17 cellular contexts compared by ENCODE assay signal in genomic region chr2:165815299-165815698, GRCh38. TPM values are rescaled to one million over a fixed set of nuclear protein-coding genes. Genes with fewer than 3 reads are reported as not detected.
DNase-seq lines count a peak whose midpoint lies in the region; ATAC-seq, FAIRE-seq and TF ChIP-seq lines count a peak whose summit lies in the region.
"Had no signal": no experiment of that assay in that cellular context is flagged by ENCODE, and none has a peak within 500 bp of the region (broad histone marks: within the 10 kb centered on the region; RNA-seq: fewer than 3 reads in every experiment).

No MANE protein-coding gene starts in this region.

- H3K27me3 ChIP-seq in GM12878 (replicated peaks in 1 of 2; ENCODE audit: control insufficient read depth in 2 of 2, insufficient read depth in 2 of 2, low read length in 1 of 2), result no peaks in the 10 kb centered on the region
- H3K27me3 ChIP-seq: ovary had no signal

- H3K36me3 Mint-ChIP-seq in MCF 10A (ENCODE audit: insufficient read depth, unreplicated experiment), result no peaks in the 10 kb centered on the region

- H2AFZ ChIP-seq in GM12878 (ENCODE audit: control insufficient read depth, low read depth, low read length), result no peak overlapping the region

- SMC1A ChIA-PET in GM12878 (lab: Charles Lee; ENCODE audit: uncharacterized antibody, unreplicated experiment), result no interaction called here

- no peaks in the 10 kb centered on the region for H3K9me3 Mint-ChIP-seq in MCF 10A (ENCODE audit: unreplicated experiment)
- H3K9me3 Mint-ChIP-seq: effector memory CD8-positive, alpha-beta T cell had no signal

- no peaks in the 10 kb centered on the region for H3K4me1 Mint-ChIP-seq in MCF 10A (ENCODE audit: insufficient read depth, unreplicated experiment)
- H3K4me1 Mint-ChIP-seq: CD4-positive, alpha-beta memory T cell had no signal

- no peaks in the 10 kb centered on the region for H4K20me1 ChIP-seq in GM12878 (ENCODE audit: control insufficient read depth, insufficient read depth)

- no peak overlapping the region for H3K27ac Mint-ChIP-seq in MCF 10A (ENCODE audit: low read depth, unreplicated experiment)
- H3K27ac Mint-ChIP-seq: CD4-positive, alpha-beta memory T cell; effector memory CD8-positive, alpha-beta T cell had no signal

- no peak overlapping the region; the same call in 1 of the 2 replicates for H3K4me2 ChIP-seq in GM12878 (ENCODE audit: control insufficient read depth, insufficient read depth)

- no peak overlapping the region for H3K4me3 Mint-ChIP-seq in MCF 10A (ENCODE audit: unreplicated experiment)
- H3K4me3 Mint-ChIP-seq: CD4-positive, alpha-beta memory T cell; effector memory CD8-positive, alpha-beta T cell had no signal

- no peaks in the 10 kb centered on the region for H3K36me3 ChIP-seq in GM12878 (ENCODE audit: control insufficient read depth in 2 of 2, insufficient read depth in 2 of 2, low read length in 1 of 2)
- H3K36me3 ChIP-seq: ovary had no signal

- RAD21 ChIA-PET in GM12878 (lab: Charles Lee; ENCODE audit: unreplicated experiment), result interaction anchor here (0.7 kb wide), 1 partner anchor 59 kb away, joined by 3 read pairs; no protein-coding TSS in a partner anchor

- POLR2A ChIA-PET in GM12878 (lab: Charles Lee) (no interaction called here), MCF 10A (lab: Yijun Ruan, JAX) (no interaction called here)

- H3K27me3 Mint-ChIP-seq in MCF 10A (ENCODE audit: insufficient read depth, unreplicated experiment), result no peaks in the 10 kb centered on the region
- H3K27me3 Mint-ChIP-seq: CD4-positive, alpha-beta memory T cell; effector memory CD8-positive, alpha-beta T cell had no signal

- intact Hi-C loops in GM12878 (cut with micrococcal nuclease; ENCODE audit: unreplicated experiment) (no loop called here), MCF 10A (cut with micrococcal nuclease) (no loop called here)

- in situ Hi-C loops in GM12878 (cut with MboI), result no loop called here

- peaks cover 13% of the 10 kb centered on the region; the same call in 1 of the 2 replicates for H3K4me1 ChIP-seq in GM12878 (ENCODE audit: control insufficient read depth, insufficient read depth, low read length)

- no peak overlapping the region; the same call in 1 of the 2 replicates for H3K27ac ChIP-seq in GM12878 (ENCODE audit: control insufficient read depth, insufficient read depth)
- H3K27ac ChIP-seq: ovary had no signal

- TF ChIP-seq EP300 in GM12878 (IDR thresholded peaks at IDR 0.05; ENCODE audit: borderline replicate concordance in 1 of 2, control insufficient read depth in 1 of 2, low read depth in 2 of 2, low read length in 2 of 2), result no peak

- no peaks in the 10 kb centered on the region for H3K9me3 ChIP-seq in GM12878 (replicated peaks; ENCODE audit: control insufficient read depth, insufficient read depth, low read length)
- H3K9me3 ChIP-seq: ovary had no signal

- WGBS in GM12878 (ENCODE audit: insufficient coverage, insufficient replicate concordance, low lambda C conversion rate, missing lambda C conversion rate), result 0% methylated on average over 2 of the region's 2 CpGs

- no peaks in the 10 kb centered on the region for H3K79me2 ChIP-seq in GM12878 (ENCODE audit: control insufficient read depth, insufficient read depth, low read length)

- H3K4me3 ChIP-seq in GM12878, result no peak overlapping the region
- H3K4me3 ChIP-seq: ovary had no signal

- TF ChIP-seq POLR2A in GM12878 (IDR thresholded peaks at IDR 0.05; ENCODE audit: low read depth, low read length), result no peak

- ATAC-seq in GM18867 (IDR thresholded peaks at IDR 0.05; ENCODE audit: unreplicated experiment), result peak; percentile 61
- ATAC-seq in GM21529 (IDR thresholded peaks at IDR 0.05; ENCODE audit: unreplicated experiment), result peak; percentile 57
- peak; percentile 41 for ATAC-seq in HG03135 (IDR thresholded peaks at IDR 0.05; ENCODE audit: unreplicated experiment)
- peak; percentile 77 for ATAC-seq in GM12878
- no peak for ATAC-seq in omental fat pad (ENCODE audit: low FRiP score)
- ATAC-seq: effector memory CD8-positive, alpha-beta T cell; left ventricle myocardium superior had no signal

- BruUV-seq in GM12878 (replicated peaks; lab: Mats Ljungman, UMichigan) (no TSS peak), MCF 10A (replicated peaks; lab: Mats Ljungman, UMichigan) (no TSS peak)

- no peak overlapping the region for H3K9ac ChIP-seq in GM12878 (ENCODE audit: control insufficient read depth, insufficient read depth, low read length)

- no peak for TF ChIP-seq RAD21 in GM12878 (IDR thresholded peaks at IDR 0.05; ENCODE audit: insufficient read depth, low read depth, low read length)

- TF ChIP-seq CTCF in GM12878 (IDR thresholded peaks at IDR 0.05 in 2 of 3, conservative IDR thresholded peaks at IDR 0.05 in 1 of 3; ENCODE audit: control insufficient read depth in 2 of 3, extremely low read depth in 1 of 3, insufficient read depth in 1 of 3, low read depth in 3 of 3, low read length in 3 of 3) (no peak), MCF 10A (IDR thresholded peaks at IDR 0.05; ENCODE audit: unreplicated experiment) (no peak), omental fat pad (IDR thresholded peaks at IDR 0.05) (no peak)

- DNase-seq in GM12878 (ENCODE audit: low read depth, low spot score), result no peak
- DNase-seq in SIG-M5 (lab: John Stamatoyannopoulos, UW), result no peak
- no peak for DNase-seq in inferior parietal cortex (ENCODE audit: extremely low spot score)
- DNase-seq in MCF 10A (ENCODE audit: unreplicated experiment), result no peak
- no peak for DNase-seq in omental fat pad (ENCODE audit: low spot score)
- DNase-seq: activated CD8-positive, alpha-beta memory T cell treated with anti-CD3 and anti-CD28 coated beads, Interleukin-2, amount 50 U/mL, for 48 hours; CD4-positive, alpha-beta memory T cell; effector memory CD8-positive, alpha-beta T cell; left ventricle myocardium superior; NCI-H2029 treated with DMSO at 0.1 percent for 48 hours; ovary; RPMI8226 had no signal

- CTCF ChIA-PET in GM12878 (lab: Yijun Ruan, JAX) (no interaction called here), MCF 10A (lab: Yijun Ruan, JAX) (no interaction called here)

- FAIRE-seq in GM12878 (lab: Jason Lieb, UNC), result no peak
- FAIRE-seq: astrocyte, H1 had no signal

TF ChIP-seq in GM12878, 131 proteins besides CTCF, POLR2A, EP300 and RAD21:
- TF ChIP-seq SPI1 (IDR thresholded peaks at IDR 0.05; ENCODE audit: borderline replicate concordance, insufficient read depth, low read depth, low read length), result peak; percentile 54; the same call in 1 of the 2 replicates
- TF ChIP-seq ZZZ3 (IDR thresholded peaks at IDR 0.05; ENCODE audit: control insufficient read depth, insufficient read length, low read depth), result no peak

RNA-seq across cellular contexts. Expression of gene GALNT3, which starts 21.3 kb away (rescaled TPM):
- 3.0 and 5.1 TPM in 2 replicates for total RNA-seq in GM12878 (2013; cell fraction: nucleolus; rRNA removed)
- 0.96 and 1.4 TPM in 2 replicates for total RNA-seq in GM12878 (2014; rRNA removed)
- total RNA-seq in GM12878 (2014; rRNA removed; fragmentation: Illumina TruSeq; extraction: Trizol), result 1.7 and 1.9 TPM in 2 replicates
- 1.0 and 1.4 TPM in 2 replicates for total RNA-seq in GM12878 (2021)
- polyA plus RNA-seq in GM12878 (2011; ENCODE audit: low read depth), result 0.45 TPM
- polyA plus RNA-seq in GM12878 (2011; rRNA removed), result 1.1 and 2.6 TPM in 2 replicates
- polyA plus RNA-seq in GM12878 (2011; cell fraction: cytosol; rRNA removed), result 0.20 and 0.39 TPM in 2 replicates
- polyA plus RNA-seq in GM12878 (2011; cell fraction: nucleus; rRNA removed), result 0.98 and 1.6 TPM in 2 replicates
- 0.45 and 0.91 TPM in 2 replicates for polyA plus RNA-seq in GM12878 (2012)
- 1.1 and 1.7 TPM in 2 replicates for polyA plus RNA-seq in GM12878 (2014; fragmentation: Illumina TruSeq; extraction: Trizol)
- under 1 TPM; 0.56 to 0.66 TPM for polyA plus RNA-seq in GM12878 (2014; fragmentation: Nextera tagmentation; extraction: Ambion mirVana)
- 0.53 and 0.67 TPM in 2 replicates for polyA plus RNA-seq in GM12878 (2014; rRNA removed)
- polyA plus RNA-seq in GM12878 (2016; fragmentation: Nextera tagmentation; extraction: Ambion mirVana), result 1 to 10 TPM; 2.8 to 3.7 TPM
- 0.66 and 0.72 TPM in 2 replicates for polyA minus RNA-seq in GM12878 (2011; rRNA and poly(A)+ RNA removed)
- 0.62 and 0.80 TPM in 2 replicates for polyA minus RNA-seq in GM12878 (2011; cell fraction: cytosol; rRNA and poly(A)+ RNA removed)
- 0.57 and 0.85 TPM in 2 replicates for polyA minus RNA-seq in GM12878 (2011; cell fraction: nucleus; rRNA and poly(A)+ RNA removed)
- total RNA-seq in MCF 10A (2022), result 20.2 and 24.2 TPM in 2 replicates
- total RNA-seq in omental fat pad, result 1 to 10 TPM in 3 of 4 donors, under 1 TPM in 1; 0.82 to 2.7 (median 1.7) TPM
